Comparison of ENCODE assay signal across 1 cellular context in genomic region chr15:78768096-78768495, GRCh38.
TF ChIP-seq lines count a peak whose summit lies in the region.

No MANE protein-coding gene starts in this region.

TF ChIP-seq in GM23338, 12 proteins besides CTCF, POLR2A, EP300 and RAD21 (continued from another document):
- TF ChIP-seq POLR2AphosphoS5 (IDR thresholded peaks at IDR 0.05; ENCODE audit: low read depth) (no peak), ZNF331 (CRISPR knock-in tag; IDR thresholded peaks at IDR 0.05; ENCODE audit: low read depth) (no peak), EZH2 (IDR thresholded peaks at IDR 0.05; ENCODE audit: low read depth, unreplicated experiment) (no peak), JUNB (IDR thresholded peaks at IDR 0.05; ENCODE audit: unreplicated experiment) (no peak), ZNF114 (CRISPR knock-in tag; IDR thresholded peaks at IDR 0.05) (no peak), EZH2phosphoT487 (IDR thresholded peaks at IDR 0.05; ENCODE audit: unreplicated experiment) (no peak), NANOG (IDR thresholded peaks at IDR 0.05; ENCODE audit: borderline replicate concordance) (no peak), STAT1 (IDR thresholded peaks at IDR 0.05; ENCODE audit: unreplicated experiment) (no peak)
- TF ChIP-seq, protein P1, sequence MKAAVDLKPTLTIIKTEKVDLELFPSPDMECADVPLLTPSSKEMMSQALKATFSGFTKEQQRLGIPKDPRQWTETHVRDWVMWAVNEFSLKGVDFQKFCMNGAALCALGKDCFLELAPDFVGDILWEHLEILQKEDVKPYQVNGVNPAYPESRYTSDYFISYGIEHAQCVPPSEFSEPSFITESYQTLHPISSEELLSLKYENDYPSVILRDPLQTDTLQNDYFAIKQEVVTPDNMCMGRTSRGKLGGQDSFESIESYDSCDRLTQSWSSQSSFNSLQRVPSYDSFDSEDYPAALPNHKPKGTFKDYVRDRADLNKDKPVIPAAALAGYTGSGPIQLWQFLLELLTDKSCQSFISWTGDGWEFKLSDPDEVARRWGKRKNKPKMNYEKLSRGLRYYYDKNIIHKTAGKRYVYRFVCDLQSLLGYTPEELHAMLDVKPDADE (IDR thresholded peaks at IDR 0.05): no peak
- TF ChIP-seq, protein P2, sequence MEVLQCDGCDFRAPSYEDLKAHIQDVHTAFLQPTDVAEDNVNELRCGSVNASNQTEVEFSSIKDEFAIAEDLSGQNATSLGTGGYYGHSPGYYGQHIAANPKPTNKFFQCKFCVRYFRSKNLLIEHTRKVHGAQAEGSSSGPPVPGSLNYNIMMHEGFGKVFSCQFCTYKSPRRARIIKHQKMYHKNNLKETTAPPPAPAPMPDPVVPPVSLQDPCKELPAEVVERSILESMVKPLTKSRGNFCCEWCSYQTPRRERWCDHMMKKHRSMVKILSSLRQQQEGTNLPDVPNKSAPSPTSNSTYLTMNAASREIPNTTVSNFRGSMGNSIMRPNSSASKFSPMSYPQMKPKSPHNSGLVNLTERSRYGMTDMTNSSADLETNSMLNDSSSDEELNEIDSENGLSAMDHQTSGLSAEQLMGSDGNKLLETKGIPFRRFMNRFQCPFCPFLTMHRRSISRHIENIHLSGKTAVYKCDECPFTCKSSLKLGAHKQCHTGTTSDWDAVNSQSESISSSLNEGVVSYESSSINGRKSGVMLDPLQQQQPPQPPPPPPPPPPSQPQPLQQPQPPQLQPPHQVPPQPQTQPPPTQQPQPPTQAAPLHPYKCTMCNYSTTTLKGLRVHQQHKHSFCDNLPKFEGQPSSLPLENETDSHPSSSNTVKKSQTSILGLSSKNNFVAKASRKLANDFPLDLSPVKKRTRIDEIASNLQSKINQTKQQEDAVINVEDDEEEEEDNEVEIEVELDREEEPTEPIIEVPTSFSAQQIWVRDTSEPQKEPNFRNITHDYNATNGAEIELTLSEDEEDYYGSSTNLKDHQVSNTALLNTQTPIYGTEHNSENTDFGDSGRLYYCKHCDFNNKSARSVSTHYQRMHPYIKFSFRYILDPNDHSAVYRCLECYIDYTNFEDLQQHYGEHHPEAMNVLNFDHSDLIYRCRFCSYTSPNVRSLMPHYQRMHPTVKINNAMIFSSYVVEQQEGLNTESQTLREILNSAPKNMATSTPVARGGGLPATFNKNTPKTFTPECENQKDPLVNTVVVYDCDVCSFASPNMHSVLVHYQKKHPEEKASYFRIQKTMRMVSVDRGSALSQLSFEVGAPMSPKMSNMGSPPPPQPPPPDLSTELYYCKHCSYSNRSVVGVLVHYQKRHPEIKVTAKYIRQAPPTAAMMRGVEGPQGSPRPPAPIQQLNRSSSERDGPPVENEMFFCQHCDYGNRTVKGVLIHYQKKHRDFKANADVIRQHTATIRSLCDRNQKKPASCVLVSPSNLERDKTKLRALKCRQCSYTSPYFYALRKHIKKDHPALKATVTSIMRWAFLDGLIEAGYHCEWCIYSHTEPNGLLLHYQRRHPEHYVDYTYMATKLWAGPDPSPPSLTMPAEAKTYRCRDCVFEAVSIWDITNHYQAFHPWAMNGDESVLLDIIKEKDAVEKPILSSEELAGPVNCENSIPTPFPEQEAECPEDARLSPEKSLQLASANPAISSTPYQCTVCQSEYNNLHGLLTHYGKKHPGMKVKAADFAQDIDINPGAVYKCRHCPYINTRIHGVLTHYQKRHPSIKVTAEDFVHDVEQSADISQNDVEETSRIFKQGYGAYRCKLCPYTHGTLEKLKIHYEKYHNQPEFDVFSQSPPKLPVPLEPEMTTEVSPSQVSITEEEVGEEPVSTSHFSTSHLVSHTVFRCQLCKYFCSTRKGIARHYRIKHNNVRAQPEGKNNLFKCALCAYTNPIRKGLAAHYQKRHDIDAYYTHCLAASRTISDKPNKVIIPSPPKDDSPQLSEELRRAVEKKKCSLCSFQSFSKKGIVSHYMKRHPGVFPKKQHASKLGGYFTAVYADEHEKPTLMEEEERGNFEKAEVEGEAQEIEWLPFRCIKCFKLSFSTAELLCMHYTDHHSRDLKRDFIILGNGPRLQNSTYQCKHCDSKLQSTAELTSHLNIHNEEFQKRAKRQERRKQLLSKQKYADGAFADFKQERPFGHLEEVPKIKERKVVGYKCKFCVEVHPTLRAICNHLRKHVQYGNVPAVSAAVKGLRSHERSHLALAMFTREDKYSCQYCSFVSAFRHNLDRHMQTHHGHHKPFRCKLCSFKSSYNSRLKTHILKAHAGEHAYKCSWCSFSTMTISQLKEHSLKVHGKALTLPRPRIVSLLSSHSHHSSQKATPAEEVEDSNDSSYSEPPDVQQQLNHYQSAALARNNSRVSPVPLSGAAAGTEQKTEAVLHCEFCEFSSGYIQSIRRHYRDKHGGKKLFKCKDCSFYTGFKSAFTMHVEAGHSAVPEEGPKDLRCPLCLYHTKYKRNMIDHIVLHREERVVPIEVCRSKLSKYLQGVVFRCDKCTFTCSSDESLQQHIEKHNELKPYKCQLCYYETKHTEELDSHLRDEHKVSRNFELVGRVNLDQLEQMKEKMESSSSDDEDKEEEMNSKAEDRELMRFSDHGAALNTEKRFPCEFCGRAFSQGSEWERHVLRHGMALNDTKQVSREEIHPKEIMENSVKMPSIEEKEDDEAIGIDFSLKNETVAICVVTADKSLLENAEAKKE (CRISPR knock-in tag; IDR thresholded peaks at IDR 0.05): no peak
